In genomic region chr16:57628008-57628781, GRCh38 we compare ENCODE assay signal across 1 cellular context.
TF ChIP-seq lines count a peak whose summit lies in the region.

Gene ADGRG1, plus strand, starts transcription at chr16:57628630. Its CDS starts 21,658 bp downstream, at chr16:57650288.

TF ChIP-seq in HEK293, 187 proteins besides CTCF, POLR2A, EP300 and RAD21 (continued from another document and continues in another):
- TF ChIP-seq IKZF3 (tag by site-specific recombination; IDR thresholded peaks at IDR 0.05), result 0 out of 2 replicates have a peak, but pooled peaks have one; percentile 20
- peak; percentile 86 for TF ChIP-seq GLIS1 (tag by site-specific recombination; IDR thresholded peaks at IDR 0.05)
- TF ChIP-seq ZNF449 (tag by site-specific recombination; IDR thresholded peaks at IDR 0.05), result no peak
- TF ChIP-seq ZEB2 (tag by site-specific recombination; IDR thresholded peaks at IDR 0.05), result 0 out of 2 replicates have a peak, but pooled peaks have one; percentile 27
- peak; percentile 36; the same call in 1 of the 2 replicates for TF ChIP-seq ZNF600 (tag by site-specific recombination; IDR thresholded peaks at IDR 0.05)
- TF ChIP-seq ZFP3 (tag by site-specific recombination; IDR thresholded peaks at IDR 0.05; ENCODE audit: low read depth), result no peak
- no peak for TF ChIP-seq ZFP37 (tag by site-specific recombination; IDR thresholded peaks at IDR 0.05)
- TF ChIP-seq ZNF701 (tag by site-specific recombination; IDR thresholded peaks at IDR 0.05), result no peak
- TF ChIP-seq, protein P1, sequence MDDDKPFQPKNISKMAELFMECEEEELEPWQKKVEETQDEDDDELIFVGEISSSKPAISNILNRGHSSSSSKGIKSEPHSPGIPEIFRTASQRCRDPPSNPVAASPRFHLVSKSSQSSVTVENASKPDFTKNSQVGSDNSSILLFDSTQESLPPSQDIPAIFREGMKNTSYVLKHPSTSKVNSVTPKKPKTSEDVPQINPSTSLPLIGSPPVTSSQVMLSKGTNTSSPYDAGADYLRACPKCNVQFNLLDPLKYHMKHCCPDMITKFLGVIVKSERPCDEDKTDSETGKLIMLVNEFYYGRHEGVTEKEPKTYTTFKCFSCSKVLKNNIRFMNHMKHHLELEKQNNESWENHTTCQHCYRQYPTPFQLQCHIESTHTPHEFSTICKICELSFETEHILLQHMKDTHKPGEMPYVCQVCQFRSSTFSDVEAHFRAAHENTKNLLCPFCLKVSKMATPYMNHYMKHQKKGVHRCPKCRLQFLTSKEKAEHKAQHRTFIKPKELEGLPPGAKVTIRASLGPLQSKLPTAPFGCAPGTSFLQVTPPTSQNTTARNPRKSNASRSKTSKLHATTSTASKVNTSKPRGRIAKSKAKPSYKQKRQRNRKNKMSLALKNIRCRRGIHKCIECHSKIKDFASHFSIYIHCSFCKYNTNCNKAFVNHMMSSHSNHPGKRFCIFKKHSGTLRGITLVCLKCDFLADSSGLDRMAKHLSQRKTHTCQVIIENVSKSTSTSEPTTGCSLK (tag by site-specific recombination; IDR thresholded peaks at IDR 0.05), result no peak
- TF ChIP-seq ZNF350 (tag by site-specific recombination; IDR thresholded peaks at IDR 0.05), result no peak
- no peak for TF ChIP-seq MYNN (tag by site-specific recombination; IDR thresholded peaks at IDR 0.05; ENCODE audit: borderline replicate concordance)
- no peak for TF ChIP-seq ZNF747 (tag by site-specific recombination; IDR thresholded peaks at IDR 0.05)
- no peak for TF ChIP-seq ZNF23 (tag by site-specific recombination; IDR thresholded peaks at IDR 0.05; ENCODE audit: borderline replicate concordance)
- TF ChIP-seq KLF7 (tag by site-specific recombination; IDR thresholded peaks at IDR 0.05; ENCODE audit: borderline replicate concordance), result no peak
- TF ChIP-seq SETDB1 (IDR thresholded peaks at IDR 0.05; ENCODE audit: insufficient read length, low read length), result no peak
- TF ChIP-seq ZNF416 (tag by site-specific recombination; IDR thresholded peaks at IDR 0.05), result no peak
- TF ChIP-seq, protein P2, sequence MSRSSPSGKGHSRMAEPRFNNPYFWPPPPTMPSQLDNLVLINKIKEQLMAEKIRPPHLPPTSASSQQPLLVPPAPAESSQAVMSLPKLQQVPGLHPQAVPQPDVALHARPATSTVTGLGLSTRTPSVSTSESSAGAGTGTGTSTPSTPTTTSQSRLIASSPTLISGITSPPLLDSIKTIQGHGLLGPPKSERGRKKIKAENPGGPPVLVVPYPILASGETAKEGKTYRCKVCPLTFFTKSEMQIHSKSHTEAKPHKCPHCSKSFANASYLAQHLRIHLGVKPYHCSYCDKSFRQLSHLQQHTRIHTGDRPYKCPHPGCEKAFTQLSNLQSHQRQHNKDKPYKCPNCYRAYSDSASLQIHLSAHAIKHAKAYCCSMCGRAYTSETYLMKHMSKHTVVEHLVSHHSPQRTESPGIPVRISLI (tag by site-specific recombination; IDR thresholded peaks at IDR 0.05), result no peak
- no peak for TF ChIP-seq ZNF404 (tag by site-specific recombination; IDR thresholded peaks at IDR 0.05)
- TF ChIP-seq SCRT2 (tag by site-specific recombination; IDR thresholded peaks at IDR 0.05), result no peak
- TF ChIP-seq ZNF544 (tag by site-specific recombination; IDR thresholded peaks at IDR 0.05), result no peak
- TF ChIP-seq ZNF549 (tag by site-specific recombination; IDR thresholded peaks at IDR 0.05), result no peak
- no peak for TF ChIP-seq ZNF292 (tag by site-specific recombination; IDR thresholded peaks at IDR 0.05; ENCODE audit: borderline replicate concordance, low read depth)
- no peak for TF ChIP-seq ZNF202 (tag by site-specific recombination; IDR thresholded peaks at IDR 0.05; ENCODE audit: borderline replicate concordance)
- TF ChIP-seq AEBP2 (tag by site-specific recombination; IDR thresholded peaks at IDR 0.05; ENCODE audit: borderline replicate concordance), result no peak
- TF ChIP-seq BCL6B (tag by site-specific recombination; IDR thresholded peaks at IDR 0.05), result no peak
- TF ChIP-seq ZNF670 (tag by site-specific recombination; IDR thresholded peaks at IDR 0.05; ENCODE audit: low read depth), result no peak
- TF ChIP-seq ZBTB49 (tag by site-specific recombination; IDR thresholded peaks at IDR 0.05; ENCODE audit: low read depth), result no peak
- TF ChIP-seq, protein P3, sequence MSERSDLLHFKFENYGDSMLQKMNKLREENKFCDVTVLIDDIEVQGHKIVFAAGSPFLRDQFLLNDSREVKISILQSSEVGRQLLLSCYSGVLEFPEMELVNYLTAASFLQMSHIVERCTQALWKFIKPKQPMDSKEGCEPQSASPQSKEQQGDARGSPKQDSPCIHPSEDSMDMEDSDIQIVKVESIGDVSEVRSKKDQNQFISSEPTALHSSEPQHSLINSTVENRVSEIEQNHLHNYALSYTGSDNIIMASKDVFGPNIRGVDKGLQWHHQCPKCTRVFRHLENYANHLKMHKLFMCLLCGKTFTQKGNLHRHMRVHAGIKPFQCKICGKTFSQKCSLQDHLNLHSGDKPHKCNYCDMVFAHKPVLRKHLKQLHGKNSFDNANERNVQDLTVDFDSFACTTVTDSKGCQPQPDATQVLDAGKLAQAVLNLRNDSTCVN (tag by site-specific recombination; optimal IDR thresholded peaks at IDR 0.05), result no peak
- peak; percentile 84 for TF ChIP-seq PATZ1 (tag by site-specific recombination; IDR thresholded peaks at IDR 0.05)
- TF ChIP-seq ZBTB1 (tag by site-specific recombination; IDR thresholded peaks at IDR 0.05), result no peak
- no peak for TF ChIP-seq HOXC10 (CRISPR knock-in tag; IDR thresholded peaks at IDR 0.05)
- TF ChIP-seq ZBTB10 (tag by site-specific recombination; IDR thresholded peaks at IDR 0.05), result no peak
- no peak for TF ChIP-seq ZNF324 (tag by site-specific recombination; IDR thresholded peaks at IDR 0.05)
- TF ChIP-seq, protein P4, sequence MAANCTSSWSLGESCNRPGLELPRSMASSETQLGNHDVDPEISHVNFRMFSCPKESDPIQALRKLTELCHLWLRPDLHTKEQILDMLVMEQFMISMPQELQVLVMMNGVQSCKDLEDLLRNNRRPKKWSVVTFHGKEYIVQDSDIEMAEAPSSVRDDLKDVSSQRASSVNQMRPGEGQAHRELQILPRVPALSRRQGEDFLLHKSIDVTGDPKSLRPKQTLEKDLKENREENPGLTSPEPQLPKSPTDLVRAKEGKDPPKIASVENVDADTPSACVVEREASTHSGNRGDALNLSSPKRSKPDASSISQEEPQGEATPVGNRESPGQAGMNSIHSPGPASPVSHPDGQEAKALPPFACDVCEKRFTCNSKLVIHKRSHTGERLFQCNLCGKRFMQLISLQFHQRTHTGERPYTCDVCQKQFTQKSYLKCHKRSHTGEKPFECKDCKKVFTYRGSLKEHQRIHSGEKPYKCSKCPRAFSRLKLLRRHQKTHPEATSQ (tag by site-specific recombination; IDR thresholded peaks at IDR 0.05), result no peak
- TF ChIP-seq ZBTB17 (tag by site-specific recombination; IDR thresholded peaks at IDR 0.05), result peak; percentile 80
- TF ChIP-seq ZNF660 (tag by site-specific recombination; IDR thresholded peaks at IDR 0.05), result peak; percentile 78; the same call in 1 of the 2 replicates
- TF ChIP-seq MZF1 (tag by site-specific recombination; IDR thresholded peaks at IDR 0.05; ENCODE audit: borderline replicate concordance), result no peak
- no peak for TF ChIP-seq RBAK (tag by site-specific recombination; IDR thresholded peaks at IDR 0.05)
- TF ChIP-seq ZBTB6 (tag by site-specific recombination; IDR thresholded peaks at IDR 0.05), result no peak
- TF ChIP-seq WT1 (tag by site-specific recombination; IDR thresholded peaks at IDR 0.05), result peak; percentile 92
- no peak for TF ChIP-seq ZNF610 (tag by site-specific recombination; IDR thresholded peaks at IDR 0.05; ENCODE audit: borderline replicate concordance)
- TF ChIP-seq ZXDB (tag by site-specific recombination; IDR thresholded peaks at IDR 0.05), result no peak
- TF ChIP-seq ZNF621 (tag by site-specific recombination; IDR thresholded peaks at IDR 0.05), result no peak
- peak; percentile 62 for TF ChIP-seq SP7 (tag by site-specific recombination; IDR thresholded peaks at IDR 0.05)
- no peak for TF ChIP-seq ZNF140 (tag by site-specific recombination; IDR thresholded peaks at IDR 0.05)
- no peak for TF ChIP-seq ZNF157 (tag by site-specific recombination; IDR thresholded peaks at IDR 0.05)
- no peak for TF ChIP-seq ZNF239 (tag by site-specific recombination; IDR thresholded peaks at IDR 0.05)
